In genomic region chr12:111748867-111749266, GRCh38 we compare ENCODE assay signal across 20 cellular contexts.
"Had no signal": no experiment of that assay in that cellular context is flagged by ENCODE, and none has a peak within 500 bp of the region (broad histone marks: within the 10 kb centered on the region; RNA-seq: fewer than 3 reads in every experiment).

No MANE protein-coding gene starts in this region.

- ATAC-seq: activated CD4-positive, alpha-beta T cell treated with anti-CD3 and anti-CD28 coated beads for 36 hours; activated T-helper 17 cell treated with anti-CD3 and anti-CD28 coated beads, Interleukin-2, amount 50 U/mL, for 72 hours had no signal

- H3K4me1 ChIP-seq: vagina had no signal

- H3K27ac ChIP-seq: epithelial cell of prostate, hepatocyte, thoracic aorta, vagina had no signal

- H3K9me3 ChIP-seq: thoracic aorta, vagina had no signal

- H2AFZ ChIP-seq: hepatocyte had no signal

- H3K27me3 ChIP-seq: hepatocyte, vagina had no signal

- H3K79me2 ChIP-seq: hepatocyte had no signal

- H3K4me2 ChIP-seq: hepatocyte had no signal

- DNase-seq: activated CD4-positive, alpha-beta T cell treated with anti-CD3 and anti-CD28 coated beads for 36 hours; activated CD4-positive, alpha-beta T cell treated with anti-CD3 and anti-CD28 coated beads, Interleukin-2, amount 50 U/mL, for 4 hours; activated CD8-positive, alpha-beta memory T cell treated with anti-CD3 and anti-CD28 coated beads for 24 hours; activated CD8-positive, alpha-beta memory T cell treated with anti-CD3 and anti-CD28 coated beads, Interleukin-2, amount 50 U/mL, for 4 hours; activated naive CD4-positive, alpha-beta T cell; activated T-cell treated with anti-CD3 and anti-CD28 coated beads, Interleukin-2, amount 50 U/mL, for 24 hours; immature natural killer cell; mesendoderm; naive B cell; stimulated activated CD4-positive, alpha-beta T cell treated with anti-CD3 and anti-CD28 coated beads, Interleukin-2, amount 100 ng/mL, for 48 hours; stimulated activated CD8-positive, alpha-beta memory T cell treated with anti-CD3 and anti-CD28 coated beads, Interleukin-4, amount 100 ng/mL, for 48 hours; stimulated activated naive CD4-positive, alpha-beta T cell; T-helper 1 cell had no signal

- FAIRE-seq: bronchial epithelial cell, TTC549 had no signal

- H3K4me3 ChIP-seq: hepatocyte, thoracic aorta, vagina had no signal
